ENCODE assay signal across 16 cellular contexts in genomic region chr11:6523253-6523652, GRCh38. TPM values are rescaled to one million over a fixed set of nuclear protein-coding genes. Genes with fewer than 3 reads are reported as not detected.
DNase-seq lines count a peak whose midpoint lies in the region; ATAC-seq and TF ChIP-seq lines count a peak whose summit lies in the region.
"Had no signal": no experiment of that assay in that cellular context is flagged by ENCODE, and none has a peak within 500 bp of the region (broad histone marks: within the 10 kb centered on the region; RNA-seq: fewer than 3 reads in every experiment).

No MANE protein-coding gene starts in this region.

- no peak overlapping the region for H2AK5ac ChIP-seq in mesenchymal stem cell (ENCODE audit: low read length, severe bottlenecking)

- H3K4me3 ChIP-seq in GM23248 (no peak overlapping the region), brain microvascular endothelial cell (ENCODE audit: low read depth, low read length) (no peak overlapping the region), mesenchymal stem cell (ENCODE audit: insufficient read depth in 1 of 2, low read depth in 1 of 2, low read length in 2 of 2) (no peak overlapping the region), transverse colon (no peak overlapping the region)

- 0 out of 2 replicates have a peak, but pooled peaks cover 3% of the 10 kb centered on the region for H3K9me2 ChIP-seq in GM23248 (ENCODE audit: insufficient read depth)

- no peak overlapping the region for H3K23ac ChIP-seq in mesenchymal stem cell (ENCODE audit: low read length in 2 of 2)

- intact Hi-C loops in transverse colon (cut with DNase I; ENCODE audit: low total_unique reads), result no loop called here

- H3K4me2 ChIP-seq in GM23248 (ENCODE audit: unreplicated experiment) (peak overlapping the region; percentile 19), mesenchymal stem cell (ENCODE audit: low read length, poor library complexity, severe bottlenecking) (no peak overlapping the region)

- H4K20me1 ChIP-seq in GM23248 (ENCODE audit: insufficient read depth), result no peaks in the 10 kb centered on the region

- TF ChIP-seq POLR2A in transverse colon (IDR thresholded peaks at IDR 0.05), result no peak

- peaks cover 30% of the 10 kb centered on the region for H3K4me1 Mint-ChIP-seq in T-helper 2 cell treated with Interferon-gamma antibody and Interleukin-4, amounts not matched to agents 5 μg/mL and 100 μg/mL, for 36 hours (ENCODE audit: low read depth)
- H3K4me1 Mint-ChIP-seq: mesothelial cell of epicardium, WTC11 had no signal

- peak; percentile 84 for DNase-seq in GM23248
- DNase-seq in NCI-H226, result peak; percentile 37
- peak; percentile 40 for DNase-seq in brain microvascular endothelial cell
- DNase-seq in mesenchymal stem cell, result peak; percentile 52
- DNase-seq in T-helper 2 cell treated with Interferon-gamma antibody and Interleukin-4, amounts not matched to agents 5 μg/mL and 100 μg/mL, for 36 hours (ENCODE audit: low spot score), result no peak
- DNase-seq in transverse colon, result no peak
- DNase-seq: activated naive CD4-positive, alpha-beta T cell; effector CD8-positive, alpha-beta T cell; MM.1S; NCI-H446; posterior cingulate gyrus; SIG-M5; stimulated activated CD4-positive, alpha-beta T cell treated with anti-CD3 and anti-CD28 coated beads, Interleukin-4, amount 100 ng/mL, for 4 hours had no signal

- H3K9me3 ChIP-seq in GM23248 (ENCODE audit: low read depth) (no peaks in the 10 kb centered on the region), mesenchymal stem cell (ENCODE audit: control insufficient read depth, low read length) (no peaks in the 10 kb centered on the region), transverse colon (no peaks in the 10 kb centered on the region)

- H3K9ac ChIP-seq in GM23248 (no peak overlapping the region), mesenchymal stem cell (ENCODE audit: low read length) (no peak overlapping the region)

- H3K4me3 Mint-ChIP-seq in T-helper 2 cell treated with Interferon-gamma antibody and Interleukin-4, amounts not matched to agents 5 μg/mL and 100 μg/mL, for 36 hours, result no peak overlapping the region
- H3K4me3 Mint-ChIP-seq: mesothelial cell of epicardium, WTC11 had no signal

- H3K36me3 Mint-ChIP-seq in T-helper 2 cell treated with Interferon-gamma antibody and Interleukin-4, amounts not matched to agents 5 μg/mL and 100 μg/mL, for 36 hours (ENCODE audit: low read depth), result peaks cover 31% of the 10 kb centered on the region
- H3K36me3 Mint-ChIP-seq: WTC11 had no signal

- no peak overlapping the region for H2BK120ac ChIP-seq in mesenchymal stem cell (ENCODE audit: low read depth, low read length)

- no peak overlapping the region for H4K8ac ChIP-seq in mesenchymal stem cell (ENCODE audit: low read length)

- no peak overlapping the region for H2BK15ac ChIP-seq in mesenchymal stem cell (ENCODE audit: low read depth, poor library complexity, severe bottlenecking)

- H3K36me3 ChIP-seq in GM23248 (ENCODE audit: low read depth), result peaks cover 4% of the 10 kb centered on the region; the same call in 1 of the 2 replicates
- peaks cover 2% of the 10 kb centered on the region for H3K36me3 ChIP-seq in brain microvascular endothelial cell (replicated peaks)
- H3K36me3 ChIP-seq in mesenchymal stem cell (ENCODE audit: control insufficient read depth in 1 of 2, insufficient read depth in 2 of 2, low read depth in 1 of 2, low read length in 2 of 2), result peaks cover 6 to 42% of the 10 kb centered on the region in 2 experiments
- H3K36me3 ChIP-seq in transverse colon, result no peaks in the 10 kb centered on the region

- no peak overlapping the region for H2BK5ac ChIP-seq in mesenchymal stem cell (ENCODE audit: low read depth, low read length, poor library complexity, severe bottlenecking)

- 0 to 8% methylated on average over 1 of the region's 1 CpG for WGBS in GM23248 (ENCODE audit: low coverage in 1 of 2, low lambda C conversion rate in 2 of 2, missing lambda C conversion rate in 2 of 2), 2 experiments
- WGBS in mesenchymal stem cell, result 0% methylated on average over 1 of the region's 1 CpG
- 0 to 2% methylated on average over 1 of the region's 1 CpG for WGBS in transverse colon (ENCODE audit: low coverage in 1 of 2), 2 donors

- H3K27me3 Mint-ChIP-seq in T-helper 2 cell treated with Interferon-gamma antibody and Interleukin-4, amounts not matched to agents 5 μg/mL and 100 μg/mL, for 36 hours (ENCODE audit: low read depth), result no peaks in the 10 kb centered on the region

- H3K79me2 ChIP-seq in GM23248 (ENCODE audit: insufficient read depth), result no peaks in the 10 kb centered on the region

- H3K18ac ChIP-seq in mesenchymal stem cell (ENCODE audit: low read depth in 1 of 2, low read length in 2 of 2), result no peak overlapping the region

- H3K14ac ChIP-seq in mesenchymal stem cell (ENCODE audit: low read length in 2 of 2), result no peak overlapping the region

- H3K4me1 ChIP-seq in GM23248 (ENCODE audit: insufficient read depth), result peaks cover 10% of the 10 kb centered on the region
- no peaks in the 10 kb centered on the region for H3K4me1 ChIP-seq in mesenchymal stem cell (ENCODE audit: control insufficient read depth, insufficient read depth, low read depth, low read length)
- no peaks in the 10 kb centered on the region for H3K4me1 ChIP-seq in transverse colon

- no peak overlapping the region for H3K4ac ChIP-seq in mesenchymal stem cell (ENCODE audit: low read depth in 1 of 2, low read length in 2 of 2)

- H3F3A ChIP-seq in GM23248 (ENCODE audit: insufficient read depth), result peaks cover 5% of the 10 kb centered on the region; the same call in 1 of the 2 replicates

- no peak overlapping the region for H3K27ac Mint-ChIP-seq in T-helper 2 cell treated with Interferon-gamma antibody and Interleukin-4, amounts not matched to agents 5 μg/mL and 100 μg/mL, for 36 hours
- H3K27ac Mint-ChIP-seq: mesothelial cell of epicardium, WTC11 had no signal

- TF ChIP-seq CTCF in brain microvascular endothelial cell (IDR thresholded peaks at IDR 0.05; ENCODE audit: low read depth, low read length, missing control alignments) (no peak), transverse colon (IDR thresholded peaks at IDR 0.05) (no peak)

- H3K27me3 ChIP-seq in GM23248 (replicated peaks; ENCODE audit: insufficient read depth), result no peaks in the 10 kb centered on the region
- H3K27me3 ChIP-seq in brain microvascular endothelial cell (replicated peaks), result no peaks in the 10 kb centered on the region
- no peaks in the 10 kb centered on the region for H3K27me3 ChIP-seq in mesenchymal stem cell (ENCODE audit: control insufficient read depth in 1 of 2, insufficient read depth in 1 of 2, low read length in 2 of 2)
- H3K27me3 ChIP-seq in transverse colon, result no peaks in the 10 kb centered on the region

- H3K79me1 ChIP-seq in mesenchymal stem cell (replicated peaks; ENCODE audit: low read length, poor library complexity, severe bottlenecking), result no peaks in the 10 kb centered on the region

- no peaks in the 10 kb centered on the region for H3K9me3 Mint-ChIP-seq in T-helper 2 cell treated with Interferon-gamma antibody and Interleukin-4, amounts not matched to agents 5 μg/mL and 100 μg/mL, for 36 hours
- H3K9me3 Mint-ChIP-seq: mesothelial cell of epicardium, WTC11 had no signal

- in situ Hi-C loops in GM23248 (cut with MboI) (no loop called here), brain microvascular endothelial cell (cut with HindIII; ENCODE audit: low pct_ligation_motif_present, low sequenced_read_pairs) (no loop called here), transverse colon (cut with MboI; ENCODE audit: low pct_ligation_motif_present in 1 of 4, low pct_unique_long_range_greater_than_20kb in 1 of 4, low sequenced_read_pairs in 3 of 4) (no loop called here)

- no peak overlapping the region for H4K91ac ChIP-seq in mesenchymal stem cell (ENCODE audit: low read length)

- ATAC-seq in HG03565 (IDR thresholded peaks at IDR 0.05; ENCODE audit: unreplicated experiment), result no peak
- ATAC-seq: WTC11 had no signal

- no peak overlapping the region for H2BK12ac ChIP-seq in mesenchymal stem cell (ENCODE audit: low read length in 2 of 2)

- TF ChIP-seq EP300 in transverse colon (IDR thresholded peaks at IDR 0.05; ENCODE audit: low read depth), result no peak

- H2AFZ ChIP-seq in GM23248, result no peak overlapping the region
- no peak overlapping the region for H2AFZ ChIP-seq in mesenchymal stem cell (ENCODE audit: low read depth, low read length)

- H3K27ac ChIP-seq in GM23248 (no peak overlapping the region; the same call in 1 of the 2 replicates), brain microvascular endothelial cell (no peak overlapping the region), mesenchymal stem cell (ENCODE audit: low read length, poor library complexity, severe bottlenecking) (no peak overlapping the region), transverse colon (no peak overlapping the region)

RNA-seq across cellular contexts. Expression of gene DNHD1, which starts 26.2 kb away (rescaled TPM):
- 2.2 and 4.6 TPM in 2 replicates for total RNA-seq in GM23248 (2014; rRNA removed; shearing (Covaris generic))
- 1.1 and 1.2 TPM in 2 replicates for polyA plus RNA-seq in GM23248 (2016; fragmentation: Nextera tagmentation; extraction: Ambion mirVana)
- 1.4 TPM for polyA plus RNA-seq in mesenchymal stem cell (2013, experiment 1 of 2)
- polyA plus RNA-seq in mesenchymal stem cell (2013, experiment 2 of 2), result 1.4 TPM
- 10 to 100 TPM; 19.3 to 57.5 (median 34.0) TPM for total RNA-seq in transverse colon

RNA-seq across cellular contexts. Expression of gene TIMM10B, which starts 42.0 kb away (rescaled TPM):
- 31.7 and 43.8 TPM in 2 replicates for total RNA-seq in GM23248 (2014; rRNA removed; shearing (Covaris generic))
- 35.0 and 35.4 TPM in 2 replicates for polyA plus RNA-seq in GM23248 (2016; fragmentation: Nextera tagmentation; extraction: Ambion mirVana)
- polyA plus RNA-seq in mesenchymal stem cell (2013, experiment 1 of 2), result 44.6 TPM
- polyA plus RNA-seq in mesenchymal stem cell (2013, experiment 2 of 2), result 48.4 TPM
- 10 to 100 TPM; 19.1 to 40.2 (median 30.3) TPM for total RNA-seq in transverse colon

RNA-seq across cellular contexts. Expression of gene ARFIP2, which starts 42.1 kb away (rescaled TPM):
- 69.5 and 75.0 TPM in 2 replicates for total RNA-seq in GM23248 (2014; rRNA removed; shearing (Covaris generic))
- polyA plus RNA-seq in GM23248 (2016; fragmentation: Nextera tagmentation; extraction: Ambion mirVana), result 56.6 and 57.9 TPM in 2 replicates
- 47.6 TPM for polyA plus RNA-seq in mesenchymal stem cell (2013, experiment 1 of 2)
- polyA plus RNA-seq in mesenchymal stem cell (2013, experiment 2 of 2), result 46.2 TPM
- total RNA-seq in transverse colon, result 100 to 1,000 TPM in 1 of 4 donors, 10 to 100 TPM in 3; 77.3 to 110 (median 87.2) TPM

RNA-seq across cellular contexts. Expression of gene TRIM3, which starts 49.5 kb away (rescaled TPM):
- 20.5 and 29.9 TPM in 2 replicates for total RNA-seq in GM23248 (2014; rRNA removed; shearing (Covaris generic))
- 15.2 and 17.1 TPM in 2 replicates for polyA plus RNA-seq in GM23248 (2016; fragmentation: Nextera tagmentation; extraction: Ambion mirVana)
- 16.3 TPM for polyA plus RNA-seq in mesenchymal stem cell (2013, experiment 1 of 2)
- polyA plus RNA-seq in mesenchymal stem cell (2013, experiment 2 of 2), result 14.9 TPM
- 100 to 1,000 TPM in 1 of 4 donors, 10 to 100 TPM in 3; 49.1 to 205 (median 67.9) TPM for total RNA-seq in transverse colon

Comparison
In these comparisons a context has a peak if more than half of its experiments do, and no peak if none do; other contexts are left out.
1. DNase-seq: peak in GM23248 (single experiment), NCI-H226 (single experiment), brain microvascular endothelial cell (single experiment) and mesenchymal stem cell (single experiment); none in T-helper 2 cell treated with Interferon-gamma antibody and Interleukin-4, amounts not matched to agents 5 μg/mL and 100 μg/mL, for 36 hours (single experiment) and transverse colon (single experiment).